21 cellular contexts compared by ENCODE assay signal in genomic region chr1:43039228-43040055, GRCh38.
DNase-seq lines count a peak whose midpoint lies in the region; FAIRE-seq and TF ChIP-seq lines count a peak whose summit lies in the region.
"Had no signal": no experiment of that assay in that cellular context is flagged by ENCODE, and none has a peak within 500 bp of the region (broad histone marks: within the 10 kb centered on the region; RNA-seq: fewer than 3 reads in every experiment).

No MANE protein-coding gene starts in this region.

- no peak for TF ChIP-seq EP300 in H1 (IDR thresholded peaks at IDR 0.05; ENCODE audit: borderline replicate concordance in 1 of 2, low read depth in 2 of 2, low read length in 2 of 2)

- H4K20me1 ChIP-seq in H1 (replicated peaks in 1 of 2; ENCODE audit: control insufficient read depth in 1 of 2, insufficient read depth in 2 of 2, low read length in 2 of 2) (peaks cover 0 to 2% of the 10 kb centered on the region in 2 experiments), Karpas-422 (ENCODE audit: insufficient read depth, low read depth, low read length) (no peaks in the 10 kb centered on the region)

- H3K27ac ChIP-seq in H1 (ENCODE audit: low read depth, low read length) (no peak overlapping the region), neuronal stem cell (replicated peaks; ENCODE audit: low read length) (no peak overlapping the region), Karpas-422 (ENCODE audit: low read length) (no peak overlapping the region), substantia nigra (ENCODE audit: low read depth, low read length, poor library complexity, severe bottlenecking) (no peak overlapping the region)
- H3K27ac ChIP-seq: RWPE1, sigmoid colon, testis had no signal

- H3K56ac ChIP-seq in H1 (replicated peaks; ENCODE audit: insufficient read length, low read depth, low read length) = no peak overlapping the region

- no peaks in the 10 kb centered on the region for H3K79me2 ChIP-seq in H1 (ENCODE audit: control insufficient read depth in 1 of 2, insufficient read depth in 2 of 2, low read length in 2 of 2)
- no peaks in the 10 kb centered on the region for H3K79me2 ChIP-seq in Karpas-422 (ENCODE audit: low read length)

- H4K91ac ChIP-seq in H1 (replicated peaks; ENCODE audit: insufficient read length, low read length) (no peak overlapping the region), neuronal stem cell (ENCODE audit: low read depth, low read length, poor library complexity) (no peak overlapping the region)

- H3K9ac ChIP-seq in H1 (replicated peaks in 1 of 4; ENCODE audit: extremely low read depth in 1 of 4, low read depth in 3 of 4, low read length in 3 of 4) (no peak overlapping the region), neuronal stem cell (ENCODE audit: low read depth, low read length, poor library complexity) (peak overlapping the region; percentile 5), Karpas-422 (ENCODE audit: low read length) (no peak overlapping the region)

- H3K9me2 ChIP-seq in Karpas-422 (replicated peaks; ENCODE audit: insufficient read depth, low read length) = no peaks in the 10 kb centered on the region

- H3K27me3 ChIP-seq in H1 (replicated peaks in 1 of 4; ENCODE audit: control insufficient read depth in 3 of 4, extremely low read depth in 1 of 4, insufficient read depth in 3 of 4, low read length in 3 of 4) (no peaks in the 10 kb centered on the region), neuronal stem cell (ENCODE audit: control insufficient read depth in 3 of 3, insufficient read depth in 3 of 3, low read depth in 1 of 3, low read length in 3 of 3) (no peaks in the 10 kb centered on the region), Karpas-422 (ENCODE audit: low read length) (no peaks in the 10 kb centered on the region)
- H3K27me3 ChIP-seq: sigmoid colon, testis had no signal

- peak overlapping the region; percentile 86; the same call in 1 of the 2 replicates for H2BK12ac ChIP-seq in H1 (ENCODE audit: low read depth, low read length)
- H2BK12ac ChIP-seq in neuronal stem cell (ENCODE audit: low read length) = peak overlapping the region; percentile 8

- CTCF ChIA-PET in H1 (lab: Charles Lee; ENCODE audit: partially characterized antibody) = interaction anchor here (0.9 to 1.5 kb wide), 2 partner anchors 20 to 127 kb away, joined by 3 read pairs; no protein-coding TSS in a partner anchor

- FAIRE-seq in H1 (lab: Jason Lieb, UNC) = no peak

- WGBS in H1 (ENCODE audit: extremely low coverage in 1 of 2, insufficient coverage in 1 of 2, insufficient read length in 1 of 2, insufficient replicate concordance in 2 of 2, low coverage in 1 of 2, low lambda C conversion rate in 2 of 2, missing lambda C conversion rate in 1 of 2), 2 experiments = 83% methylated on average over 14 of the region's 14 CpGs; no CpG with 5 or more reads in 1 of the 2 experiments
- WGBS in neuronal stem cell (ENCODE audit: extremely low coverage in 2 of 2, insufficient read length in 2 of 2, insufficient replicate concordance in 1 of 2), 2 donors = no CpG with 5 or more reads among the region's 14 CpGs

- no peak overlapping the region for H2AFZ ChIP-seq in H1 (ENCODE audit: low read length)
- H2AFZ ChIP-seq in neuronal stem cell (ENCODE audit: low read length) = peak overlapping the region; percentile 61
- H2AFZ ChIP-seq in Karpas-422 (ENCODE audit: low read length) = no peak overlapping the region

- H3K23ac ChIP-seq in H1 (ENCODE audit: insufficient read length) (no peak overlapping the region), neuronal stem cell (ENCODE audit: low read depth, low read length, poor library complexity) (no peak overlapping the region)

- H3K14ac ChIP-seq in H1 (ENCODE audit: insufficient read length) = no peak overlapping the region
- no peak overlapping the region for H3K14ac ChIP-seq in neuronal stem cell (ENCODE audit: low read length)

- H3K36me3 ChIP-seq in H1 (ENCODE audit: control insufficient read depth in 2 of 4, insufficient read depth in 4 of 4, low read length in 3 of 4) (no peaks in the 10 kb centered on the region), neuronal stem cell (replicated peaks in 1 of 2; ENCODE audit: control insufficient read depth in 2 of 2, insufficient read depth in 2 of 2, low read length in 2 of 2) (no peaks in the 10 kb centered on the region), Karpas-422 (ENCODE audit: insufficient read depth, low read length) (no peaks in the 10 kb centered on the region)
- H3K36me3 ChIP-seq: sigmoid colon had no signal

- POLR2A ChIA-PET in H1 (lab: Charles Lee; ENCODE audit: partially characterized antibody) = interaction anchor here (0.8 to 0.9 kb wide), 2 partner anchors 60 to 83 kb away, joined by 3 read pairs; no protein-coding TSS in a partner anchor

- peaks cover 2% of the 10 kb centered on the region; the same call in 1 of the 2 replicates for H3K23me2 ChIP-seq in H1 (ENCODE audit: low read depth, low read length)

- no peak overlapping the region for H2AK5ac ChIP-seq in H1 (ENCODE audit: low read depth, low read length)
- peak overlapping the region; percentile 58 for H2AK5ac ChIP-seq in neuronal stem cell (ENCODE audit: low read depth, low read length)

- H3K18ac ChIP-seq in H1 (ENCODE audit: extremely low read depth, low read length) (no peak overlapping the region), neuronal stem cell (ENCODE audit: low read length) (peak overlapping the region; percentile 87)

- DNase-seq in G401 (ENCODE audit: low spot score) = peak; percentile 79
- peak; percentile 51 for DNase-seq in NCI-H2029 (lab: John Stamatoyannopoulos, UW)
- DNase-seq in H1 (ENCODE audit: low read depth in 1 of 2, low spot score in 2 of 2) = no peak
- DNase-seq in neuronal stem cell (ENCODE audit: low spot score) = no peak
- no peak for DNase-seq in HK-2 (ENCODE audit: unreplicated experiment)
- DNase-seq in Karpas-422 = no peak
- DNase-seq in substantia nigra (lab: John Stamatoyannopoulos, UW) = no peak
- no peak for DNase-seq in GM03348 (ENCODE audit: low spot score)
- DNase-seq: activated B cell treated with CpG ODN at 0.5 μM for 24 hours; activated CD8-positive, alpha-beta T cell treated with anti-CD3 and anti-CD28 coated beads, Interleukin-2, amount 10 ng/mL, durations not matched to agents 7 days and 5 days; activated T-cell treated with anti-CD3 and anti-CD28 coated beads, Interleukin-2, amount 50 U/mL, for 1 hour; erythroblast; foreskin melanocyte; GDM1; GOT3; hippocampal formation; islet precursor cell; sigmoid colon; testis had no signal

- no peak for TF ChIP-seq RAD21 in H1 (IDR thresholded peaks at IDR 0.05 in 1 of 2, conservative IDR thresholded peaks at IDR 0.05 in 1 of 2; ENCODE audit: low read depth in 2 of 2, low read length in 2 of 2)

- in situ Hi-C loops in G401 (cut with HindIII; ENCODE audit: low sequenced_read_pairs) = no loop called here

- H4K8ac ChIP-seq in H1 (ENCODE audit: extremely low read depth, insufficient read depth, low read length) (no peak overlapping the region), neuronal stem cell (ENCODE audit: low read depth, low read length) (no peak overlapping the region)

- H2BK15ac ChIP-seq in H1 (ENCODE audit: low read length) (peak overlapping the region; percentile 40; the same call in 1 of the 2 replicates), neuronal stem cell (ENCODE audit: low read length) (peak overlapping the region; percentile 25)

- H3K4me2 ChIP-seq in H1 (ENCODE audit: insufficient read depth in 1 of 2, low read depth in 2 of 2, low read length in 2 of 2) (no peak overlapping the region), neuronal stem cell (ENCODE audit: insufficient read depth, low read length, poor library complexity, severe bottlenecking) (no peak overlapping the region), Karpas-422 (ENCODE audit: low read depth, low read length, poor library complexity, severe bottlenecking) (no peak overlapping the region)

- H3K79me1 ChIP-seq in H1 (ENCODE audit: low read depth, low read length) (no peaks in the 10 kb centered on the region), neuronal stem cell (ENCODE audit: low read depth, low read length) (no peaks in the 10 kb centered on the region)

- H3K4me3 ChIP-seq in H1 (ENCODE audit: extremely low read depth in 1 of 4, insufficient read depth in 2 of 4, low read depth in 3 of 4, low read length in 4 of 4) (no peak overlapping the region), neuronal stem cell (ENCODE audit: low read length in 2 of 2) (no peak overlapping the region), Karpas-422 (ENCODE audit: low read length) (no peak overlapping the region)
- H3K4me3 ChIP-seq: lung, sigmoid colon, testis had no signal

- H3K9me3 ChIP-seq in H1 (ENCODE audit: insufficient read depth in 2 of 2, low read depth in 1 of 2, low read length in 1 of 2) (no peaks in the 10 kb centered on the region), neuronal stem cell (replicated peaks in 1 of 2; ENCODE audit: control insufficient read depth in 2 of 2, insufficient read depth in 1 of 2, low read depth in 1 of 2, low read length in 2 of 2) (no peaks in the 10 kb centered on the region), Karpas-422 (ENCODE audit: low read length) (no peaks in the 10 kb centered on the region)
- H3K9me3 ChIP-seq: sigmoid colon, testis had no signal

- no peak for TF ChIP-seq CTCF in H1 (IDR thresholded peaks at IDR 0.05; ENCODE audit: control extremely low read depth in 1 of 3, insufficient read depth in 1 of 3, low read depth in 1 of 3, low read length in 3 of 3)

- TF ChIP-seq POLR2A in H1 (IDR thresholded peaks at IDR 0.05; ENCODE audit: control extremely low read depth in 1 of 2, low read depth in 2 of 2, low read length in 2 of 2) = no peak

- H3K4me1 ChIP-seq in H1 (replicated peaks in 1 of 4; ENCODE audit: control insufficient read depth in 3 of 4, insufficient read depth in 4 of 4, low read length in 3 of 4) = peaks cover 0 to 10% (median 5%) of the 10 kb centered on the region in 4 experiments; a peak in 5 of 7 replicates
- peaks cover 13 to 23% of the 10 kb centered on the region in 2 donors for H3K4me1 ChIP-seq in neuronal stem cell (ENCODE audit: control insufficient read depth in 2 of 2, insufficient read depth in 1 of 2, low read depth in 1 of 2, low read length in 2 of 2)
- no peaks in the 10 kb centered on the region for H3K4me1 ChIP-seq in Karpas-422 (ENCODE audit: low read length)
- H3K4me1 ChIP-seq: sigmoid colon had no signal

- H3K4ac ChIP-seq in H1 (replicated peaks; ENCODE audit: insufficient read length, low read depth, low read length) (no peak overlapping the region), neuronal stem cell (ENCODE audit: low read length) (no peak overlapping the region)

- H2BK120ac ChIP-seq in H1 (replicated peaks; ENCODE audit: low read depth, low read length) (no peak overlapping the region), neuronal stem cell (ENCODE audit: low read depth, low read length) (no peak overlapping the region)

- no peak overlapping the region for H2BK5ac ChIP-seq in H1 (ENCODE audit: low read depth, low read length)
- H2BK5ac ChIP-seq in neuronal stem cell (ENCODE audit: low read length) = no peak overlapping the region

- 0 out of 2 replicates have a peak overlapping the region, but pooled peaks have one; percentile 77 for H2BK20ac ChIP-seq in H1 (ENCODE audit: low read length)

- H4K5ac ChIP-seq in H1 (ENCODE audit: insufficient read length, low read depth, low read length) = no peak overlapping the region

TF ChIP-seq in H1, 55 proteins besides CTCF, POLR2A, EP300 and RAD21 (continues in another document):
- TF ChIP-seq CTBP2 (IDR thresholded peaks at IDR 0.05; ENCODE audit: borderline replicate concordance, insufficient read depth, insufficient read length, low read length) (no peak), FOSL1 (IDR thresholded peaks at IDR 0.05; ENCODE audit: insufficient read depth, low read depth, low read length) (no peak)

Comparison
In these comparisons a context has a peak if more than half of its experiments do, and no peak if none do; other contexts are left out.
1. DNase-seq: peak in G401 (single experiment) and NCI-H2029 (single experiment); none in H1 (0 of 2), neuronal stem cell (single experiment), HK-2 (single experiment), Karpas-422 (single experiment), substantia nigra (0 of 49) and GM03348 (single experiment).